20 cellular contexts compared by ENCODE assay signal in the genomic region with DNA sequence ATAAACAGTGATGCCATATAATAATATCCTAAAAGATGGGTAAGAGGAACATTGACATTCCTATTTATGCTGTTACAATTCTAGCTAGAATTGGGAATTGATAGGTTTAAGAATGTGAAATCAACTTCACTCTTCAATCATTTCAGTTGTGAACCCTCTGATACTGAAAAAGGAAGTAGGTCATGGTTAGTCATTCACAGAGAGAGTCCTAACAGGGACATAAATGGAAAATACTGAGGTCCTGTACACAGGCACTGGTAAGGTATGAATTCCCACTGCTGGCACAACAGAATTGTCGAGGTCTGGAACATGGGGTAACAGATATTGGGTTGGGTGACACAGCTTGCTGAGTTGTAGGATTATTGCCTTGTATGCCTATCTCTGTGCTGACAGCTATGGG.
DNase-seq lines count a peak whose midpoint lies in the region; ATAC-seq, FAIRE-seq and TF ChIP-seq lines count a peak whose summit lies in the region.
"Had no signal": no experiment of that assay in that cellular context is flagged by ENCODE, and none has a peak within 500 bp of the region (broad histone marks: within the 10 kb centered on the region; RNA-seq: fewer than 3 reads in every experiment).

No MANE protein-coding gene starts in this region.

- H3K4me3 ChIP-seq in breast epithelium = no peak overlapping the region
- H3K4me3 ChIP-seq: colonic mucosa, pancreas, PC-9 had no signal

- TF ChIP-seq CTCF in GM13977 (IDR thresholded peaks at IDR 0.05; ENCODE audit: extremely low read depth, insufficient read depth, missing control alignments) (no peak), MCF 10A (IDR thresholded peaks at IDR 0.05; ENCODE audit: unreplicated experiment) (no peak), breast epithelium (IDR thresholded peaks at IDR 0.05) (no peak)

- in situ Hi-C loops in GM13977 (cut with MboI; ENCODE audit: low pct_unique_long_range_greater_than_20kb, low sequenced_read_pairs, unreplicated experiment) = no loop called here

- POLR2A ChIA-PET in MCF 10A (lab: Yijun Ruan, JAX) = no interaction called here

- no peak overlapping the region for H3K27ac Mint-ChIP-seq in MCF 10A (ENCODE audit: low read depth, unreplicated experiment)
- H3K27ac Mint-ChIP-seq: activated CD4-positive, alpha-beta T cell treated with anti-CD3 and anti-CD28 coated beads, Interleukin-2, amount 10 ng/mL, durations not matched to agents 7 days and 5 days; activated naive CD8-positive, alpha-beta T cell treated with anti-CD3 and anti-CD28 coated beads, Interleukin-2, amount 10 ng/mL, durations not matched to agents 7 days and 5 days; B cell; HFFc6 had no signal

- intact Hi-C loops in MCF 10A (cut with micrococcal nuclease) = no loop called here
- intact Hi-C loops in breast epithelium (cut with DNase I; ENCODE audit: low total_unique reads) = no loop called here

- no peaks in the 10 kb centered on the region for H3K36me3 ChIP-seq in breast epithelium
- H3K36me3 ChIP-seq: colonic mucosa, pancreas had no signal

- no TSS peak for BruUV-seq in MCF 10A (replicated peaks; lab: Mats Ljungman, UMichigan)

- no peaks in the 10 kb centered on the region for H3K36me3 Mint-ChIP-seq in MCF 10A (ENCODE audit: insufficient read depth, unreplicated experiment)

- H3K27ac ChIP-seq in breast epithelium = no peak overlapping the region
- H3K27ac ChIP-seq: colonic mucosa, pancreas, PC-9 had no signal

- ATAC-seq in GM19468 (IDR thresholded peaks at IDR 0.05; ENCODE audit: extremely low read depth, unreplicated experiment) (peak; percentile 30), HG02943 (IDR thresholded peaks at IDR 0.05; ENCODE audit: low read depth, unreplicated experiment) (peak; percentile 66), HG03571 (IDR thresholded peaks at IDR 0.05; ENCODE audit: unreplicated experiment) (peak; percentile 83), HG03045 (IDR thresholded peaks at IDR 0.05; ENCODE audit: unreplicated experiment) (no peak)
- ATAC-seq: pancreas had no signal

- peak; percentile 78 for FAIRE-seq in GM18507 (lab: Jason Lieb, UNC)
- FAIRE-seq: pancreas had no signal

- no peak for TF ChIP-seq POLR2A in breast epithelium (IDR thresholded peaks at IDR 0.05)

- no peaks in the 10 kb centered on the region for H3K27me3 ChIP-seq in breast epithelium
- H3K27me3 ChIP-seq: colonic mucosa, pancreas had no signal

- DNase-seq in GM18507 (ENCODE audit: extremely low spot score, insufficient read length, low read depth) = no peak
- no peak for DNase-seq in GM13977 (ENCODE audit: low spot score)
- no peak for DNase-seq in MCF 10A (ENCODE audit: unreplicated experiment)
- no peak for DNase-seq in breast epithelium (ENCODE audit: low spot score in 2 of 2)
- DNase-seq: activated CD4-positive, alpha-beta T cell treated with anti-CD3 and anti-CD28 coated beads, Interleukin-2, amount 10 ng/mL, durations not matched to agents 7 days and 5 days; activated naive CD8-positive, alpha-beta T cell treated with anti-CD3 and anti-CD28 coated beads, Interleukin-2, amount 10 ng/mL, durations not matched to agents 7 days and 5 days; colonic mucosa; EL; HFFc6; KBM-7; mesendoderm; NCI-H2081; pancreas; PC-9; stimulated activated naive CD4-positive, alpha-beta T cell had no signal

- H3K4me3 Mint-ChIP-seq in MCF 10A (ENCODE audit: unreplicated experiment) = no peak overlapping the region
- H3K4me3 Mint-ChIP-seq: activated CD4-positive, alpha-beta T cell treated with anti-CD3 and anti-CD28 coated beads, Interleukin-2, amount 10 ng/mL, durations not matched to agents 7 days and 5 days; activated naive CD8-positive, alpha-beta T cell treated with anti-CD3 and anti-CD28 coated beads, Interleukin-2, amount 10 ng/mL, durations not matched to agents 7 days and 5 days; B cell; HFFc6 had no signal

- H3K4me1 Mint-ChIP-seq in MCF 10A (ENCODE audit: insufficient read depth, unreplicated experiment) = no peaks in the 10 kb centered on the region
- H3K4me1 Mint-ChIP-seq: B cell had no signal

- H3K27me3 Mint-ChIP-seq in MCF 10A (ENCODE audit: insufficient read depth, unreplicated experiment) = no peaks in the 10 kb centered on the region
- H3K27me3 Mint-ChIP-seq: activated CD4-positive, alpha-beta T cell treated with anti-CD3 and anti-CD28 coated beads, Interleukin-2, amount 10 ng/mL, durations not matched to agents 7 days and 5 days; activated naive CD8-positive, alpha-beta T cell treated with anti-CD3 and anti-CD28 coated beads, Interleukin-2, amount 10 ng/mL, durations not matched to agents 7 days and 5 days; B cell had no signal

- no peaks in the 10 kb centered on the region for H3K9me3 Mint-ChIP-seq in MCF 10A (ENCODE audit: unreplicated experiment)
- H3K9me3 Mint-ChIP-seq: HFFc6 had no signal

- CTCF ChIA-PET in MCF 10A (lab: Yijun Ruan, JAX) = no interaction called here

- no peaks in the 10 kb centered on the region for H3K9me3 ChIP-seq in breast epithelium
- H3K9me3 ChIP-seq: colonic mucosa, pancreas had no signal

- no peaks in the 10 kb centered on the region for H3K4me1 ChIP-seq in breast epithelium
- H3K4me1 ChIP-seq: colonic mucosa, pancreas had no signal
